31 cellular contexts compared by ENCODE assay signal in the genomic region with DNA sequence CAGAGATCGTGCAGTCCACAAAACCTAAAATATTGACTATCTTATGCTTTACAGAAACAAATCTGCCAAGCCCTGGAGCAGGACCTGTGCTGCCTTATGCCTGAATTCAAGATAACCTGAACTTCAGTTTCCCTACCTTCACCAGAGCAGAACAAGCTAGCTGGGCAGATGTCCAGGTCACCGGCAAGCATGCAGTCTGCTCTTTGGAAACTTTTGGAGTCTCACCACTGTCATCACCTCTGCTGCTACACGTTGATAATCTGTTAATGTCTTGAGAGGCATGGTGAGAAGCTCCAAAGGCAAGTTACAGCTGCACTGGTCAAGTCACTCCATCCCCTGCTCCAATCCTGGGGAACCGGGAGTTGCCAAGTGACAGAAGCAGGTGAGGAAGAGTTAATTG.
"Had no signal": no experiment of that assay in that cellular context is flagged by ENCODE, and none has a peak within 500 bp of the region (broad histone marks: within the 10 kb centered on the region; RNA-seq: fewer than 3 reads in every experiment).

No MANE protein-coding gene starts in this region.

- DNase-seq: activated B cell treated with CpG ODN at 0.5 μM for 24 hours; activated CD4-positive, alpha-beta memory T cell treated with anti-CD3 and anti-CD28 coated beads for 36 hours; activated CD4-positive, alpha-beta T cell treated with anti-CD3 and anti-CD28 coated beads for 4 hours; activated CD4-positive, alpha-beta T cell treated with anti-CD3 and anti-CD28 coated beads, Interleukin-2, amount 10 ng/mL, durations not matched to agents 24 days and 14 days; activated CD4-positive, alpha-beta T cell treated with anti-CD3 and anti-CD28 coated beads, Interleukin-2, amount 50 U/mL, for 1 hour; activated CD4-positive, alpha-beta T cell treated with anti-CD3 and anti-CD28 coated beads, Interleukin-2, amount 50 U/mL, for 4 hours; activated CD4-positive, CD25-positive, alpha-beta regulatory T cell treated with anti-CD3 and anti-CD28 coated beads, Interleukin-2, amount 50 U/mL, for 72 hours; activated CD8-positive, alpha-beta memory T cell treated with anti-CD3 and anti-CD28 coated beads, Interleukin-2, amount 50 U/mL, for 4 hours; activated CD8-positive, alpha-beta T cell treated with anti-CD3 and anti-CD28 coated beads for 36 hours; activated effector memory CD4-positive, alpha-beta T cell treated with anti-CD3 and anti-CD28 coated beads, Interleukin-2, amount 50 U/mL, for 16 hours; activated gamma-delta T cell treated with Interleukin-2 at 50 U/mL for 16 hours; activated naive CD4-positive, alpha-beta T cell; activated naive CD4-positive, alpha-beta T cell treated with anti-CD3 and anti-CD28 coated beads for 36 hours; activated naive CD4-positive, alpha-beta T cell treated with anti-CD3 and anti-CD28 coated beads, Interleukin-2, amount 50 U/mL, for 16 hours; activated naive CD8-positive, alpha-beta T cell treated with anti-CD3 and anti-CD28 coated beads for 36 hours; activated T-cell treated with anti-CD3 and anti-CD28 coated beads for 4 hours; activated T-cell treated with anti-CD3 and anti-CD28 coated beads, Interleukin-2, amount 50 U/mL, for 1 hour; activated T-cell treated with anti-CD3 and anti-CD28 coated beads, Interleukin-2, amount 50 U/mL, for 4 hours; activated T-cell treated with anti-CD3 and anti-CD28 coated beads, Interleukin-2, amount 50 U/mL, for 72 hours; adrenal gland; amniotic stem cell; aorta; body of pancreas; brain microvascular endothelial cell; central memory CD4-positive, alpha-beta T cell; T-helper 2 cell; T-helper 9 cell had no signal

- ATAC-seq: activated CD8-positive, alpha-beta T cell treated with anti-CD3 and anti-CD28 coated beads for 36 hours; activated naive CD4-positive, alpha-beta T cell treated with anti-CD3 and anti-CD28 coated beads, Interleukin-2, amount 50 U/mL, for 72 hours; activated T-cell treated with anti-CD3 and anti-CD28 coated beads, Interleukin-2, amount 50 U/mL, for 4 hours; activated T-cell treated with anti-CD3 and anti-CD28 coated beads, Interleukin-2, amount 50 U/mL, for 72 hours; activated T-helper 17 cell treated with anti-CD3 and anti-CD28 coated beads, Interleukin-2, amount 50 U/mL, for 72 hours; body of pancreas had no signal

- H3K4me3 ChIP-seq: adrenal gland, body of pancreas, breast epithelium had no signal

- H3K36me3 ChIP-seq: adrenal gland, brain microvascular endothelial cell, breast epithelium had no signal

- H3K27ac ChIP-seq: adrenal gland, body of pancreas, brain microvascular endothelial cell, breast epithelium, VCaP had no signal

- H3K4me1 ChIP-seq: adrenal gland, body of pancreas, breast epithelium had no signal

- H3K27me3 ChIP-seq: adrenal gland, body of pancreas, brain microvascular endothelial cell, breast epithelium had no signal

- H3K9me3 ChIP-seq: adrenal gland, body of pancreas, breast epithelium had no signal
